Comparison of ENCODE assay signal across 15 cellular contexts in genomic region chr20:57200882-57201723, GRCh38.
DNase-seq lines count a peak whose midpoint lies in the region; ATAC-seq and TF ChIP-seq lines count a peak whose summit lies in the region.
"Had no signal": no experiment of that assay in that cellular context is flagged by ENCODE, and none has a peak within 500 bp of the region (broad histone marks: within the 10 kb centered on the region; RNA-seq: fewer than 3 reads in every experiment).

No MANE protein-coding gene starts in this region.

- BruUV-seq in mammary epithelial cell (replicated peaks; lab: Mats Ljungman, UMichigan), result no TSS peak

- H3K9ac ChIP-seq in Loucy (ENCODE audit: low read depth, low read length, poor library complexity, severe bottlenecking), result no peak overlapping the region
- no peak overlapping the region for H3K9ac ChIP-seq in mammary epithelial cell (ENCODE audit: insufficient read depth, low read length)
- peak overlapping the region; percentile 50 for H3K9ac ChIP-seq in smooth muscle cell (ENCODE audit: low read depth)
- H3K9ac ChIP-seq: BLaER1 had no signal

- H3K4me2 ChIP-seq in Loucy (ENCODE audit: low read depth, low read length, poor library complexity, severe bottlenecking), result no peak overlapping the region
- no peak overlapping the region for H3K4me2 ChIP-seq in mammary epithelial cell (ENCODE audit: insufficient read depth, low read depth, low read length)
- H3K4me2 ChIP-seq in smooth muscle cell, result no peak overlapping the region
- H3K4me2 ChIP-seq: BLaER1, PC-9 had no signal

- no peak for TF ChIP-seq CTCF in Loucy (conservative IDR thresholded peaks at IDR 0.05; ENCODE audit: low read length)
- no peak for TF ChIP-seq CTCF in mammary epithelial cell (conservative IDR thresholded peaks at IDR 0.05 in 1 of 2, IDR thresholded peaks at IDR 0.05 in 1 of 2; ENCODE audit: extremely low read depth in 1 of 2, insufficient read depth in 1 of 2, low read depth in 1 of 2, low read length in 2 of 2)
- no peak for TF ChIP-seq CTCF in smooth muscle cell (IDR thresholded peaks at IDR 0.05; ENCODE audit: borderline replicate concordance, insufficient read depth, poor library complexity, severe bottlenecking)
- TF ChIP-seq CTCF in suprapubic skin (IDR thresholded peaks at IDR 0.05), result no peak

- no peak for TF ChIP-seq POLR2A in suprapubic skin (IDR thresholded peaks at IDR 0.05)

- H3K27ac ChIP-seq in mammary epithelial cell (ENCODE audit: insufficient read depth, low read depth, low read length) (no peak overlapping the region), smooth muscle cell (ENCODE audit: low read depth) (peak overlapping the region; percentile 86), suprapubic skin (no peak overlapping the region)
- H3K27ac ChIP-seq: BLaER1, PC-9 had no signal

- ATAC-seq in Right ventricle myocardium inferior (peak; percentile 38), left cardiac atrium (no peak)
- ATAC-seq: CD8-positive, alpha-beta T cell had no signal

- H3F3A ChIP-seq in Loucy (ENCODE audit: low read depth) (no peaks in the 10 kb centered on the region), smooth muscle cell (ENCODE audit: low read depth) (peaks cover 44% of the 10 kb centered on the region)

- no peaks in the 10 kb centered on the region for H3K9me3 ChIP-seq in Loucy (ENCODE audit: insufficient read depth, low read depth, low read length)
- no peaks in the 10 kb centered on the region for H3K9me3 ChIP-seq in mammary epithelial cell (replicated peaks; ENCODE audit: insufficient read depth, low read length)
- no peaks in the 10 kb centered on the region for H3K9me3 ChIP-seq in smooth muscle cell (replicated peaks; ENCODE audit: low read depth)
- H3K9me3 ChIP-seq in suprapubic skin, result no peaks in the 10 kb centered on the region
- H3K9me3 ChIP-seq: BLaER1 had no signal

- no peak for DNase-seq in Right ventricle myocardium inferior (ENCODE audit: missing footprints)
- no peak for DNase-seq in left cardiac atrium
- DNase-seq in mammary epithelial cell, result peak; percentile 45
- no peak for DNase-seq in smooth muscle cell (lab: John Stamatoyannopoulos, UW; ENCODE audit: unreplicated experiment)
- DNase-seq in suprapubic skin (ENCODE audit: low spot score in 2 of 2), result no peak
- no peak for DNase-seq in activated gamma-delta T cell treated with Interleukin-2 at 50 U/mL for 16 hours
- DNase-seq: CD8-positive, alpha-beta T cell; HCEC 1CT; Karpas-422; NCI-H187 treated with DMSO at 0.1 percent for 48 hours; NCI-H446; NCI-H748 treated with DMSO at 0.1 percent for 48 hours; PC-9 had no signal

- CTCF ChIA-PET in mammary epithelial cell (lab: Charles Lee; ENCODE audit: low non-redundant PET), result no interaction called here

- H2AFZ ChIP-seq in Loucy (ENCODE audit: low read length), result peak overlapping the region; percentile 15; the same call in 1 of the 2 replicates
- H2AFZ ChIP-seq in mammary epithelial cell (ENCODE audit: low read depth, low read length), result no peak overlapping the region
- H2AFZ ChIP-seq in smooth muscle cell (ENCODE audit: low read depth), result no peak overlapping the region
- H2AFZ ChIP-seq: PC-9 had no signal

- H4K20me1 ChIP-seq in Loucy (ENCODE audit: insufficient read depth, low read length, poor library complexity, severe bottlenecking), result no peaks in the 10 kb centered on the region
- H4K20me1 ChIP-seq in mammary epithelial cell (ENCODE audit: insufficient read depth, low read length), result no peaks in the 10 kb centered on the region
- no peaks in the 10 kb centered on the region for H4K20me1 ChIP-seq in smooth muscle cell (ENCODE audit: low read depth)
- H4K20me1 ChIP-seq: BLaER1 had no signal

- H3K4me1 ChIP-seq in Loucy (ENCODE audit: insufficient read depth, low read length, poor library complexity, severe bottlenecking), result no peaks in the 10 kb centered on the region
- H3K4me1 ChIP-seq in mammary epithelial cell (ENCODE audit: insufficient read depth, low read length), result peaks cover 11% of the 10 kb centered on the region
- peaks cover 18% of the 10 kb centered on the region for H3K4me1 ChIP-seq in smooth muscle cell (ENCODE audit: low read depth)
- peaks cover 10% of the 10 kb centered on the region for H3K4me1 ChIP-seq in suprapubic skin

- H3K79me2 ChIP-seq in Loucy (ENCODE audit: insufficient read depth, low read length) (no peaks in the 10 kb centered on the region), mammary epithelial cell (ENCODE audit: insufficient read depth, low read length) (no peaks in the 10 kb centered on the region), smooth muscle cell (ENCODE audit: low read depth) (no peaks in the 10 kb centered on the region)

- TF ChIP-seq EP300 in suprapubic skin (IDR thresholded peaks at IDR 0.05), result no peak

- no peaks in the 10 kb centered on the region for H3K9me2 ChIP-seq in Loucy (replicated peaks; ENCODE audit: low read depth, low read length)

- H3K27me3 ChIP-seq in Loucy (ENCODE audit: insufficient read depth, low read length, poor library complexity, severe bottlenecking) (no peaks in the 10 kb centered on the region), mammary epithelial cell (ENCODE audit: insufficient read depth, low read length) (no peaks in the 10 kb centered on the region), smooth muscle cell (ENCODE audit: low read depth) (no peaks in the 10 kb centered on the region), suprapubic skin (no peaks in the 10 kb centered on the region)
- H3K27me3 ChIP-seq: BLaER1 had no signal

- intact Hi-C loops in Right ventricle myocardium inferior (cut with DNase I), result no loop called here
- intact Hi-C loops in left cardiac atrium (cut with DNase I), result no loop called here
- intact Hi-C loops in mammary epithelial cell (cut with micrococcal nuclease), result no loop called here

- 41% methylated on average over 7 of the region's 7 CpGs for WGBS in mammary epithelial cell (ENCODE audit: low coverage, missing lambda C conversion rate)
- WGBS in smooth muscle cell (ENCODE audit: low lambda C conversion rate), result 19% methylated on average over 7 of the region's 7 CpGs
- 71% methylated on average over 7 of the region's 7 CpGs for WGBS in suprapubic skin

- dilution Hi-C loops in mammary epithelial cell (cut with HindIII; ENCODE audit: low sequenced_read_pairs), result no loop called here

- in situ Hi-C loops in mammary epithelial cell (cut with MboI; ENCODE audit: low sequenced_read_pairs in 2 of 2), result no loop called here

- no peak overlapping the region for H3K4me3 ChIP-seq in Loucy (ENCODE audit: low read length, poor library complexity, severe bottlenecking)
- H3K4me3 ChIP-seq in mammary epithelial cell (replicated peaks in 1 of 3; ENCODE audit: insufficient read depth in 1 of 3, low read depth in 2 of 3, low read length in 3 of 3), result no peak overlapping the region
- no peak overlapping the region for H3K4me3 ChIP-seq in smooth muscle cell
- no peak overlapping the region for H3K4me3 ChIP-seq in suprapubic skin
- H3K4me3 ChIP-seq: BLaER1, PC-9 had no signal

- H3K36me3 ChIP-seq in Loucy (ENCODE audit: insufficient read depth, low read length) (no peaks in the 10 kb centered on the region), mammary epithelial cell (ENCODE audit: insufficient read depth, low read length) (no peaks in the 10 kb centered on the region), smooth muscle cell (ENCODE audit: low read depth) (no peaks in the 10 kb centered on the region), suprapubic skin (no peaks in the 10 kb centered on the region)
- H3K36me3 ChIP-seq: BLaER1 had no signal
